ENCODE assay signal across 27 cellular contexts in the genomic region with DNA sequence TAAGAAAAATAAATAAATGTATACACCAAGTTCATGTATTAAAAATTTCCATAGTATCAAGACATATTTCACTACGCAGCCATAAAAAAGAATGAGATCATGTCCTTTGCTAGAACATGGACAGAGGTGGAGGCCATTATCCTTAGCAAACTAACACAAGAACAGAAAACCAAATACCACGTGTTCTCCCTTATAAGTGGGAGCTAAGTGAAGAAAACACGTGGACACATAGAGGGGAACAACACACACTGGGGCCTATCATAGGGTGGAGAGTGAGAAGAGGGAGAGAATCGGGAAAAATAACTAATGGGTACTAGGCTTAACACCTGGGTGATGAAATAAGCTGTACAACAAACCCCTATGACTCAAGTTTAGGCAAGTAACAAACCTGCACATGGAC.
"Had no signal": no experiment of that assay in that cellular context is flagged by ENCODE, and none has a peak within 500 bp of the region (broad histone marks: within the 10 kb centered on the region; RNA-seq: fewer than 3 reads in every experiment).

No MANE protein-coding gene starts in this region.

- H3K4me3 ChIP-seq: stomach, suprapubic skin, testis, thoracic aorta, thyroid gland, tibial artery, tibial nerve, transverse colon, upper lobe of left lung, upper lobe of right lung, uterus, vagina had no signal

- H3K27me3 ChIP-seq: stomach, suprapubic skin, testis, thyroid gland, tibial artery, tibial nerve, transverse colon, upper lobe of left lung, upper lobe of right lung, uterus, vagina had no signal

- H3K4me1 ChIP-seq: stomach, suprapubic skin, testis, thyroid gland, tibial artery, tibial nerve, transverse colon, upper lobe of left lung, upper lobe of right lung, uterus, vagina had no signal

- H3K36me3 ChIP-seq: stomach, suprapubic skin, thoracic aorta, thyroid gland, tibial artery, tibial nerve, transverse colon, upper lobe of left lung, upper lobe of right lung, uterus, vagina had no signal

- H3K9me3 ChIP-seq: testis, thoracic aorta, thyroid gland, upper lobe of right lung, vagina had no signal

- FAIRE-seq: urothelium cell line had no signal

- DNase-seq: stimulated activated CD4-positive, alpha-beta T cell treated with anti-CD3 and anti-CD28 coated beads, Interleukin-2, amount 100 ng/mL, for 48 hours; stimulated activated CD4-positive, alpha-beta T cell treated with anti-CD3 and anti-CD28 coated beads, Interleukin-4, amount 100 ng/mL, for 1 hour; stimulated activated CD4-positive, alpha-beta T cell treated with anti-CD3 and anti-CD28 coated beads, Interleukin-4, amount 100 ng/mL, for 24 hours; stimulated activated CD4-positive, alpha-beta T cell treated with anti-CD3 and anti-CD28 coated beads, Interleukin-4, amount 100 ng/mL, for 4 hours; stimulated activated CD8-positive, alpha-beta memory T cell treated with anti-CD3 and anti-CD28 coated beads, Interleukin-4, amount 100 ng/mL, for 48 hours; stimulated activated naive B cell treated with anti-CD40 and anti-IgM and Interleukin-4, amounts not matched to agents 10 μg/mL and 1 μg/mL and 100 μg/mL, for 72 hours; stimulated activated naive CD4-positive, alpha-beta T cell; stimulated activated naive CD4-positive, alpha-beta T cell treated with Interleukin-2 at 50 U/mL for 16 hours; stimulated activated naive CD8-positive, alpha-beta T cell treated with anti-CD3 and anti-CD28 coated beads, Interleukin-15, amount 100 ng/mL, for 72 hours; stimulated activated naive CD8-positive, alpha-beta T cell treated with anti-CD3 and anti-CD28 coated beads, Interleukin-15, Interleukin-2, amounts not matched to agents 100 U/mL and 50 U/mL, for 24 hours; stomach; substantia nigra; testis; thyroid gland; tibial artery; transverse colon; trophoblast cell; upper lobe of left lung; upper lobe of right lung; uterus had no signal

- ATAC-seq: stimulated activated effector memory CD8-positive, alpha-beta T cell treated with anti-CD3 and anti-CD28 coated beads, Interleukin-12 subunit alpha, Interleukin-12 subunit beta, amount 100 ng/mL, for 72 hours; stimulated activated memory B cell treated with anti-CD40 and anti-IgM and Interleukin-4, amounts not matched to agents 10 μg/mL and 1 μg/mL and 100 μg/mL, for 72 hours; stimulated activated naive B cell treated with anti-CD40 and anti-IgM and Interleukin-4, amounts not matched to agents 10 μg/mL and 1 μg/mL and 100 μg/mL, for 72 hours; stimulated activated naive CD8-positive, alpha-beta T cell treated with anti-CD3 and anti-CD28 coated beads, Interleukin-15, amount 100 ng/mL, for 72 hours; stimulated activated naive CD8-positive, alpha-beta T cell treated with anti-CD3 and anti-CD28 coated beads, Interleukin-15, Interleukin-2, amounts not matched to agents 100 U/mL and 50 U/mL, for 24 hours; upper lobe of right lung had no signal

- H3K27ac ChIP-seq: stomach, suprapubic skin, testis, thoracic aorta, thyroid gland, tibial artery, tibial nerve, transverse colon, upper lobe of left lung, upper lobe of right lung, uterus, vagina had no signal
